1 cellular context compared by ENCODE assay signal in genomic region chr3:5186854-5187151, GRCh38.
TF ChIP-seq lines count a peak whose summit lies in the region.

No MANE protein-coding gene starts in this region.

TF ChIP-seq in GM12878, 131 proteins besides CTCF, POLR2A, EP300 and RAD21 (continued from another document):
- TF ChIP-seq, protein P1, sequence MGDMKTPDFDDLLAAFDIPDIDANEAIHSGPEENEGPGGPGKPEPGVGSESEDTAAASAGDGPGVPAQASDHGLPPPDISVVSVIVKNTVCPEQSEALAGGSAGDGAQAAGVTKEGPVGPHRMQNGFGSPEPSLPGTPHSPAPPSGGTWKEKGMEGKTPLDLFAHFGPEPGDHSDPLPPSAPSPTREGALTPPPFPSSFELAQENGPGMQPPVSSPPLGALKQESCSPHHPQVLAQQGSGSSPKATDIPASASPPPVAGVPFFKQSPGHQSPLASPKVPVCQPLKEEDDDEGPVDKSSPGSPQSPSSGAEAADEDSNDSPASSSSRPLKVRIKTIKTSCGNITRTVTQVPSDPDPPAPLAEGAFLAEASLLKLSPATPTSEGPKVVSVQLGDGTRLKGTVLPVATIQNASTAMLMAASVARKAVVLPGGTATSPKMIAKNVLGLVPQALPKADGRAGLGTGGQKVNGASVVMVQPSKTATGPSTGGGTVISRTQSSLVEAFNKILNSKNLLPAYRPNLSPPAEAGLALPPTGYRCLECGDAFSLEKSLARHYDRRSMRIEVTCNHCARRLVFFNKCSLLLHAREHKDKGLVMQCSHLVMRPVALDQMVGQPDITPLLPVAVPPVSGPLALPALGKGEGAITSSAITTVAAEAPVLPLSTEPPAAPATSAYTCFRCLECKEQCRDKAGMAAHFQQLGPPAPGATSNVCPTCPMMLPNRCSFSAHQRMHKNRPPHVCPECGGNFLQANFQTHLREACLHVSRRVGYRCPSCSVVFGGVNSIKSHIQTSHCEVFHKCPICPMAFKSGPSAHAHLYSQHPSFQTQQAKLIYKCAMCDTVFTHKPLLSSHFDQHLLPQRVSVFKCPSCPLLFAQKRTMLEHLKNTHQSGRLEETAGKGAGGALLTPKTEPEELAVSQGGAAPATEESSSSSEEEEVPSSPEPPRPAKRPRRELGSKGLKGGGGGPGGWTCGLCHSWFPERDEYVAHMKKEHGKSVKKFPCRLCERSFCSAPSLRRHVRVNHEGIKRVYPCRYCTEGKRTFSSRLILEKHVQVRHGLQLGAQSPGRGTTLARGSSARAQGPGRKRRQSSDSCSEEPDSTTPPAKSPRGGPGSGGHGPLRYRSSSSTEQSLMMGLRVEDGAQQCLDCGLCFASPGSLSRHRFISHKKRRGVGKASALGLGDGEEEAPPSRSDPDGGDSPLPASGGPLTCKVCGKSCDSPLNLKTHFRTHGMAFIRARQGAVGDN (IDR thresholded peaks at IDR 0.05): no peak
- TF ChIP-seq, protein P2, sequence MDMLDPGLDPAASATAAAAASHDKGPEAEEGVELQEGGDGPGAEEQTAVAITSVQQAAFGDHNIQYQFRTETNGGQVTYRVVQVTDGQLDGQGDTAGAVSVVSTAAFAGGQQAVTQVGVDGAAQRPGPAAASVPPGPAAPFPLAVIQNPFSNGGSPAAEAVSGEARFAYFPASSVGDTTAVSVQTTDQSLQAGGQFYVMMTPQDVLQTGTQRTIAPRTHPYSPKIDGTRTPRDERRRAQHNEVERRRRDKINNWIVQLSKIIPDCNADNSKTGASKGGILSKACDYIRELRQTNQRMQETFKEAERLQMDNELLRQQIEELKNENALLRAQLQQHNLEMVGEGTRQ (IDR thresholded peaks at IDR 0.05; ENCODE audit: borderline replicate concordance, low read depth, low read length): no peak
- no peak for TF ChIP-seq EED (IDR thresholded peaks at IDR 0.05; ENCODE audit: low read depth)
- TF ChIP-seq, protein P3, sequence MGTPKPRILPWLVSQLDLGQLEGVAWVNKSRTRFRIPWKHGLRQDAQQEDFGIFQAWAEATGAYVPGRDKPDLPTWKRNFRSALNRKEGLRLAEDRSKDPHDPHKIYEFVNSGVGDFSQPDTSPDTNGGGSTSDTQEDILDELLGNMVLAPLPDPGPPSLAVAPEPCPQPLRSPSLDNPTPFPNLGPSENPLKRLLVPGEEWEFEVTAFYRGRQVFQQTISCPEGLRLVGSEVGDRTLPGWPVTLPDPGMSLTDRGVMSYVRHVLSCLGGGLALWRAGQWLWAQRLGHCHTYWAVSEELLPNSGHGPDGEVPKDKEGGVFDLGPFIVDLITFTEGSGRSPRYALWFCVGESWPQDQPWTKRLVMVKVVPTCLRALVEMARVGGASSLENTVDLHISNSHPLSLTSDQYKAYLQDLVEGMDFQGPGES (IDR thresholded peaks at IDR 0.05): no peak
- TF ChIP-seq CREM (IDR thresholded peaks at IDR 0.05; ENCODE audit: low read depth): no peak
- no peak for TF ChIP-seq WRNIP1 (IDR thresholded peaks at IDR 0.05; ENCODE audit: borderline replicate concordance, low read depth, low read length)
- no peak for TF ChIP-seq JUND (IDR thresholded peaks at IDR 0.05; ENCODE audit: low read depth, low read length)
